11 cellular contexts compared by ENCODE assay signal in genomic region chr2:216142540-216142939, GRCh38. TPM values are rescaled to one million over a fixed set of nuclear protein-coding genes. Genes with fewer than 3 reads are reported as not detected.
DNase-seq lines count a peak whose midpoint lies in the region; ATAC-seq and TF ChIP-seq lines count a peak whose summit lies in the region.
"Had no signal": no experiment of that assay in that cellular context is flagged by ENCODE, and none has a peak within 500 bp of the region (broad histone marks: within the 10 kb centered on the region; RNA-seq: fewer than 3 reads in every experiment).

No MANE protein-coding gene starts in this region.

- H3K36me3 ChIP-seq in smooth muscle cell (ENCODE audit: low read depth) = peaks cover 37% of the 10 kb centered on the region

- H3K79me2 ChIP-seq in smooth muscle cell (ENCODE audit: low read depth) (peaks cover 27% of the 10 kb centered on the region), H9 (ENCODE audit: insufficient read depth, low read length) (no peaks in the 10 kb centered on the region)

- H3K9ac ChIP-seq in smooth muscle cell (ENCODE audit: low read depth) (no peak overlapping the region), H9 (ENCODE audit: extremely low read depth, insufficient read length, low read length) (no peak overlapping the region)

- no peak overlapping the region for H2BK20ac ChIP-seq in H9 (ENCODE audit: low read depth, low read length, poor library complexity, severe bottlenecking)

- H3K4me1 Mint-ChIP-seq in activated CD4-positive, alpha-beta T cell treated with anti-CD3 and anti-CD28 coated beads, Interleukin-2, amount 10 ng/mL, durations not matched to agents 24 days and 14 days = peaks cover 30% of the 10 kb centered on the region
- H3K4me1 Mint-ChIP-seq in H9 = peaks cover 8 to 11% of the 10 kb centered on the region in 2 experiments; a peak in 3 of 4 replicates
- H3K4me1 Mint-ChIP-seq: B cell had no signal

- H4K8ac ChIP-seq in H9 (replicated peaks; ENCODE audit: insufficient read length, low read depth, low read length) = no peak overlapping the region

- H3K27ac Mint-ChIP-seq in activated CD4-positive, alpha-beta T cell treated with anti-CD3 and anti-CD28 coated beads, Interleukin-2, amount 10 ng/mL, durations not matched to agents 24 days and 14 days = peak overlapping the region; percentile 61
- peak overlapping the region in 1 of 3 experiments; percentile 64; a peak in 1 of 7 replicates for H3K27ac Mint-ChIP-seq in H9
- H3K27ac Mint-ChIP-seq: B cell had no signal

- H3K9me3 Mint-ChIP-seq in activated CD4-positive, alpha-beta T cell treated with anti-CD3 and anti-CD28 coated beads, Interleukin-2, amount 10 ng/mL, durations not matched to agents 24 days and 14 days = no peaks in the 10 kb centered on the region
- H3K9me3 Mint-ChIP-seq in H9 = no peaks in the 10 kb centered on the region

- TF ChIP-seq CTCF in smooth muscle cell (IDR thresholded peaks at IDR 0.05; ENCODE audit: borderline replicate concordance, insufficient read depth, poor library complexity, severe bottlenecking) = no peak
- TF ChIP-seq CTCF in H9 (conservative IDR thresholded peaks at IDR 0.05) = no peak

- WGBS in smooth muscle cell (ENCODE audit: low lambda C conversion rate) = 86% methylated on average over 1 of the region's 1 CpG
- no CpG with 5 or more reads among the region's 1 CpG for WGBS in H9 (ENCODE audit: extremely low coverage, insufficient read length, low lambda C conversion rate)

- no peak overlapping the region for H3K4me3 Mint-ChIP-seq in activated CD4-positive, alpha-beta T cell treated with anti-CD3 and anti-CD28 coated beads, Interleukin-2, amount 10 ng/mL, durations not matched to agents 24 days and 14 days
- no peak overlapping the region for H3K4me3 Mint-ChIP-seq in H9
- H3K4me3 Mint-ChIP-seq: B cell had no signal

- H3K9me3 ChIP-seq in smooth muscle cell (replicated peaks; ENCODE audit: low read depth) (no peaks in the 10 kb centered on the region), H9 (ENCODE audit: control insufficient read depth, low read depth, low read length) (no peaks in the 10 kb centered on the region)
- H3K9me3 ChIP-seq: SJSA1 had no signal

- DNase-seq in activated CD4-positive, alpha-beta T cell treated with anti-CD3 and anti-CD28 coated beads, Interleukin-2, amount 10 ng/mL, durations not matched to agents 24 days and 14 days = peak; percentile 71
- no peak for DNase-seq in activated CD4-positive, alpha-beta T cell treated with anti-CD3 and anti-CD28 coated beads, Interleukin-2, amount 50 U/mL, for 1 hour
- peak; percentile 84 for DNase-seq in RPMI7951 (ENCODE audit: low read depth)
- no peak for DNase-seq in smooth muscle cell (lab: John Stamatoyannopoulos, UW; ENCODE audit: unreplicated experiment)
- DNase-seq in NCI-H1092 treated with DMSO at 0.1 percent for 48 hours (lab: John Stamatoyannopoulos, UW) = no peak
- DNase-seq in DMS153 (lab: John Stamatoyannopoulos, UW) = no peak
- DNase-seq in H9 = no peak

- no peak overlapping the region for H3T11ph ChIP-seq in H9 (ENCODE audit: low read length)

- no peak overlapping the region for H4K91ac ChIP-seq in H9 (ENCODE audit: insufficient read length, low read depth, low read length)

- H3K14ac ChIP-seq in H9 (ENCODE audit: insufficient read depth, low read length) = no peak overlapping the region

- H3K27me3 Mint-ChIP-seq in activated CD4-positive, alpha-beta T cell treated with anti-CD3 and anti-CD28 coated beads, Interleukin-2, amount 10 ng/mL, durations not matched to agents 24 days and 14 days = no peaks in the 10 kb centered on the region
- no peaks in the 10 kb centered on the region for H3K27me3 Mint-ChIP-seq in H9 (ENCODE audit: low read depth)
- H3K27me3 Mint-ChIP-seq: B cell had no signal

- no peak overlapping the region for H2AK5ac ChIP-seq in H9 (ENCODE audit: insufficient read length, low read length)

- no peak overlapping the region for H3K27ac ChIP-seq in smooth muscle cell (ENCODE audit: low read depth)
- H3K27ac ChIP-seq in H9 (ENCODE audit: insufficient read length, low read depth, low read length) = no peak overlapping the region
- H3K27ac ChIP-seq: epithelial cell of prostate, SJSA1 had no signal

- no peak overlapping the region for H4K5ac ChIP-seq in H9 (ENCODE audit: insufficient read length, low read depth, low read length)

- H2BK12ac ChIP-seq in H9 (ENCODE audit: insufficient read length, low read depth, low read length) = no peak overlapping the region

- H3K4me1 ChIP-seq in smooth muscle cell (ENCODE audit: low read depth) = peaks cover 25% of the 10 kb centered on the region
- H3K4me1 ChIP-seq in H9 (ENCODE audit: insufficient read depth, low read length) = no peaks in the 10 kb centered on the region
- H3K4me1 ChIP-seq: SJSA1 had no signal

- H2AFZ ChIP-seq in smooth muscle cell (ENCODE audit: low read depth) (no peak overlapping the region), H9 (ENCODE audit: low read length) (no peak overlapping the region)

- H3K79me1 ChIP-seq in H9 (ENCODE audit: insufficient read depth, low read depth, low read length, poor library complexity, severe bottlenecking) = peaks cover 3% of the 10 kb centered on the region

- H3K36me3 Mint-ChIP-seq in activated CD4-positive, alpha-beta T cell treated with anti-CD3 and anti-CD28 coated beads, Interleukin-2, amount 10 ng/mL, durations not matched to agents 24 days and 14 days (ENCODE audit: low read depth) = peaks cover 62% of the 10 kb centered on the region
- H3K36me3 Mint-ChIP-seq in H9 (ENCODE audit: insufficient read depth in 1 of 3, low read depth in 3 of 3) = peaks cover 47 to 70% (median 68%) of the 10 kb centered on the region in 3 experiments; a peak in 6 of 7 replicates

- H4K20me1 ChIP-seq in smooth muscle cell (ENCODE audit: low read depth) (peaks cover 64% of the 10 kb centered on the region), H9 (ENCODE audit: control insufficient read depth, insufficient read depth, insufficient read length) (no peaks in the 10 kb centered on the region)

- H2BK15ac ChIP-seq in H9 (ENCODE audit: low read depth, low read length) = no peak overlapping the region

- H3K27me3 ChIP-seq in smooth muscle cell (ENCODE audit: low read depth) = no peaks in the 10 kb centered on the region
- H3K27me3 ChIP-seq in H9 (ENCODE audit: insufficient read depth, low read length) = no peaks in the 10 kb centered on the region
- H3K27me3 ChIP-seq: SJSA1 had no signal

- H2BK120ac ChIP-seq in H9 (ENCODE audit: low read depth, low read length, poor library complexity, severe bottlenecking) = no peak overlapping the region

- intact Hi-C loops in activated CD4-positive, alpha-beta T cell treated with anti-CD3 and anti-CD28 coated beads, Interleukin-2, amount 10 ng/mL, durations not matched to agents 24 days and 14 days (cut with micrococcal nuclease) = loop anchor here (5.0 kb wide), 1 partner anchor 50 kb away; no protein-coding TSS in a partner anchor

- no peak overlapping the region for H3K4me3 ChIP-seq in smooth muscle cell
- H3K4me3 ChIP-seq: SJSA1 had no signal

- H3K23ac ChIP-seq in H9 (ENCODE audit: insufficient read length, low read depth, low read length) = no peak overlapping the region

- H2BK5ac ChIP-seq in H9 (ENCODE audit: insufficient read length, low read length) = no peak overlapping the region

- no peaks in the 10 kb centered on the region for H3K23me2 ChIP-seq in H9 (ENCODE audit: insufficient read length, low read depth, low read length, poor library complexity, severe bottlenecking)

- peak; percentile 97 for ATAC-seq in HG02588 (IDR thresholded peaks at IDR 0.05; ENCODE audit: unreplicated experiment)

- no peak overlapping the region for H3K56ac ChIP-seq in H9 (ENCODE audit: insufficient read length, low read depth, low read length)

- H3K18ac ChIP-seq in H9 (ENCODE audit: insufficient read length, low read depth, low read length) = no peak overlapping the region

- H3K4me2 ChIP-seq in smooth muscle cell = peak overlapping the region; percentile 26
- H3K4me2 ChIP-seq in H9 (ENCODE audit: insufficient read depth, insufficient read length, low read length) = no peak overlapping the region

- peaks cover 7% of the 10 kb centered on the region for H3F3A ChIP-seq in smooth muscle cell (ENCODE audit: low read depth)

- no peak overlapping the region for H3K4ac ChIP-seq in H9 (ENCODE audit: low read depth, low read length)

RNA-seq across cellular contexts. Expression of gene XRCC5, which starts 33.4 kb away (rescaled TPM):
- 476 and 510 TPM in 2 replicates for total RNA-seq in activated CD4-positive, alpha-beta T cell treated with anti-CD3 and anti-CD28 coated beads, Interleukin-2, amount 10 ng/mL, durations not matched to agents 24 days and 14 days
- 402 and 451 TPM in 2 replicates for total RNA-seq in RPMI7951 (2014; rRNA removed; shearing (Covaris generic))
- total RNA-seq in smooth muscle cell = 266 and 283 TPM in 2 replicates
- 197 and 200 TPM in 2 replicates for polyA plus RNA-seq in smooth muscle cell
- 613 and 618 TPM in 2 replicates for total RNA-seq in H9 (2021)

Comparison
In these comparisons a context has a peak if more than half of its experiments do, and no peak if none do; other contexts are left out.
1. DNase-seq: peak in activated CD4-positive, alpha-beta T cell treated with anti-CD3 and anti-CD28 coated beads, Interleukin-2, amount 10 ng/mL, durations not matched to agents 24 days and 14 days (single experiment) and RPMI7951 (single experiment); none in activated CD4-positive, alpha-beta T cell treated with anti-CD3 and anti-CD28 coated beads, Interleukin-2, amount 50 U/mL, for 1 hour (single experiment), smooth muscle cell (single experiment), NCI-H1092 treated with DMSO at 0.1 percent for 48 hours (single experiment), DMS153 (single experiment) and H9 (single experiment).